In the genomic region with DNA sequence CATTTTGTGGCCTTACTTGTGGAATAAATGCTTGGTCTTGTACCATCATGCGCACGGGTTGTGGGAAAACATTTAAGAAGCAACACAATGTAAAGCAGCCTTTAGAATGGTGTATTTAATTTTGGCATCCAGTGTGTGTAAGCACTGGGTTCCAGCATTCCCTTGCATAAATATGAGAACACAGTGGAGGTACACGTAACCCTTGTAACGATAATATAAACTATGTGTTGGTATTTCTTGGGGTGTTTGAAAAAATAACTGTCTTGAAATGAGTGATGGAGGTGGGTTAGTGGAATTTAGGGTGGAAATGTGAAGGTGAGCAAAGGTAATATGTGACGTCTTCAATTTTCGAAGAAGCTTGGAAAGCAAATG, we compare ENCODE assay signal across 8 cellular contexts.
A peak's percentile ranks its signal among the peaks of the same experiment; 100 is the strongest.
DNase-seq lines count a peak whose midpoint lies in the region; ATAC-seq and TF ChIP-seq lines count a peak whose summit lies in the region.

No MANE protein-coding gene starts in this region.

- H3K4me3 ChIP-seq in GM08714 (ENCODE audit: low read length) (peak overlapping the region; percentile 85), SU-DHL-6 (ENCODE audit: insufficient read depth, low read length, poor library complexity, severe bottlenecking) (peak overlapping the region; percentile 81), fibroblast of mammary gland (ENCODE audit: control insufficient read depth, low read depth, low read length) (peak overlapping the region; percentile 83), rectal smooth muscle tissue (ENCODE audit: low read length) (peak overlapping the region; percentile 90)

- no peak for ATAC-seq in GM21447 (IDR thresholded peaks at IDR 0.05; ENCODE audit: unreplicated experiment)

- H3K9ac ChIP-seq in SU-DHL-6 (ENCODE audit: low read length): peak overlapping the region; percentile 69
- no peak overlapping the region for H3K9ac ChIP-seq in rectal smooth muscle tissue (ENCODE audit: low read length)

- no peaks in the 10 kb centered on the region for H3K27me3 ChIP-seq in SU-DHL-6 (ENCODE audit: low read length)
- no peaks in the 10 kb centered on the region for H3K27me3 ChIP-seq in rectal smooth muscle tissue (ENCODE audit: control insufficient read depth, insufficient read depth, low read length)

- TF ChIP-seq CTCF in SU-DHL-6 (IDR thresholded peaks at IDR 0.05; ENCODE audit: insufficient read depth, low read length, poor library complexity, severe bottlenecking) (no peak), fibroblast of mammary gland (conservative IDR thresholded peaks at IDR 0.05; ENCODE audit: control insufficient read depth, insufficient read depth, low read depth, low read length) (no peak)

- no peaks in the 10 kb centered on the region for H3K36me3 ChIP-seq in SU-DHL-6 (ENCODE audit: low read length)
- no peaks in the 10 kb centered on the region for H3K36me3 ChIP-seq in rectal smooth muscle tissue (ENCODE audit: control insufficient read depth, insufficient read depth, low read length)

- H3K79me2 ChIP-seq in SU-DHL-6 (ENCODE audit: insufficient read depth, low read length): peaks cover 64% of the 10 kb centered on the region

- DNase-seq in fibroblast of mammary gland (ENCODE audit: low read depth): no peak
- no peak for DNase-seq in putamen (ENCODE audit: low spot score)
- no peak for DNase-seq in NCI-H2171 (lab: John Stamatoyannopoulos, UW)
- DNase-seq in DMS79 treated with DMSO at 0.1 percent for 48 hours (lab: John Stamatoyannopoulos, UW): no peak

- peaks cover 9% of the 10 kb centered on the region for H3K4me1 ChIP-seq in rectal smooth muscle tissue (ENCODE audit: control insufficient read depth, insufficient read depth, low read length)

- H2AFZ ChIP-seq in SU-DHL-6 (ENCODE audit: low read depth, low read length, severe bottlenecking): peak overlapping the region; percentile 37

- H3K9me3 ChIP-seq in SU-DHL-6 (ENCODE audit: insufficient read depth, low read length): no peaks in the 10 kb centered on the region

- no peaks in the 10 kb centered on the region for H3K9me2 ChIP-seq in SU-DHL-6 (replicated peaks; ENCODE audit: insufficient read depth, low read length)

- H3K4me2 ChIP-seq in SU-DHL-6 (ENCODE audit: low read depth, low read length, poor library complexity, severe bottlenecking): peak overlapping the region; percentile 83

- H3F3A ChIP-seq in SU-DHL-6 (ENCODE audit: insufficient read depth): peaks cover 15% of the 10 kb centered on the region

- peaks cover 9% of the 10 kb centered on the region; the same call in 1 of the 2 replicates for H4K20me1 ChIP-seq in SU-DHL-6 (ENCODE audit: low read depth, low read length)

- H3K27ac ChIP-seq in SU-DHL-6 (ENCODE audit: low read depth, low read length) (peak overlapping the region; percentile 61), rectal smooth muscle tissue (ENCODE audit: low read depth, low read length) (peak overlapping the region; percentile 94)
